ENCODE assay signal across 15 cellular contexts in genomic region chr16:64870859-64871258, GRCh38.
A peak's percentile ranks its signal among the peaks of the same experiment; 100 is the strongest.
DNase-seq lines count a peak whose midpoint lies in the region; ATAC-seq and TF ChIP-seq lines count a peak whose summit lies in the region.
"Had no signal": no experiment of that assay in that cellular context is flagged by ENCODE, and none has a peak within 500 bp of the region (broad histone marks: within the 10 kb centered on the region; RNA-seq: fewer than 3 reads in every experiment).

No MANE protein-coding gene starts in this region.

- H3K27me3 Mint-ChIP-seq in nephron (ENCODE audit: low read depth) = no peaks in the 10 kb centered on the region
- H3K27me3 Mint-ChIP-seq in activated naive CD8-positive, alpha-beta T cell treated with anti-CD3 and anti-CD28 coated beads, Interleukin-2, amount 50 U/mL, for 24 hours = no peaks in the 10 kb centered on the region
- H3K27me3 Mint-ChIP-seq: CD4-positive, alpha-beta T cell had no signal

- H3K36me3 Mint-ChIP-seq in nephron (ENCODE audit: low read depth) = no peaks in the 10 kb centered on the region
- H3K36me3 Mint-ChIP-seq in activated naive CD8-positive, alpha-beta T cell treated with anti-CD3 and anti-CD28 coated beads, Interleukin-2, amount 50 U/mL, for 24 hours (ENCODE audit: low read depth) = no peaks in the 10 kb centered on the region

- ATAC-seq in activated naive CD8-positive, alpha-beta T cell treated with anti-CD3 and anti-CD28 coated beads, Interleukin-2, amount 50 U/mL, for 24 hours = no peak
- ATAC-seq: A549, GM23338 had no signal

- DNase-seq in DMS 273 (lab: John Stamatoyannopoulos, UW; ENCODE audit: unreplicated experiment) = peak; percentile 30
- DNase-seq in DMS 273 treated with DMSO at 0.1 percent for 48 hours (lab: John Stamatoyannopoulos, UW) = no peak
- peak; percentile 36 for DNase-seq in NCI-H524 treated with DMSO at 0.1 percent for 48 hours (lab: John Stamatoyannopoulos, UW)
- no peak for DNase-seq in HK-2 (ENCODE audit: unreplicated experiment)
- no peak for DNase-seq in dedifferentiated amniotic fluid mesenchymal stem cell (ENCODE audit: extremely low spot score)
- no peak for DNase-seq in activated naive CD8-positive, alpha-beta T cell treated with anti-CD3 and anti-CD28 coated beads, Interleukin-2, amount 50 U/mL, for 24 hours
- DNase-seq: AML-193; Caco-2; CD4-positive, alpha-beta T cell; DMS79 treated with DMSO at 0.1 percent for 48 hours; GF-D8; HCEC 1CT had no signal

- no peak for TF ChIP-seq CTCF in nephron (IDR thresholded peaks at IDR 0.05; ENCODE audit: unreplicated experiment in 3 of 3)

- peaks cover 48% of the 10 kb centered on the region for H3K4me1 Mint-ChIP-seq in nephron
- H3K4me1 Mint-ChIP-seq in activated naive CD8-positive, alpha-beta T cell treated with anti-CD3 and anti-CD28 coated beads, Interleukin-2, amount 50 U/mL, for 24 hours = no peaks in the 10 kb centered on the region
- H3K4me1 Mint-ChIP-seq: GM23338 had no signal

- H3K9me3 Mint-ChIP-seq in nephron = peaks cover 5% of the 10 kb centered on the region
- peaks cover 23% of the 10 kb centered on the region for H3K9me3 Mint-ChIP-seq in activated naive CD8-positive, alpha-beta T cell treated with anti-CD3 and anti-CD28 coated beads, Interleukin-2, amount 50 U/mL, for 24 hours
- H3K9me3 Mint-ChIP-seq: GM23338 had no signal

- peak overlapping the region in 1 of 3 experiments; percentile 31 for H3K4me3 Mint-ChIP-seq in nephron
- H3K4me3 Mint-ChIP-seq in activated naive CD8-positive, alpha-beta T cell treated with anti-CD3 and anti-CD28 coated beads, Interleukin-2, amount 50 U/mL, for 24 hours = no peak overlapping the region
- H3K4me3 Mint-ChIP-seq: CD4-positive, alpha-beta T cell; GM23338 had no signal

- H3K27ac Mint-ChIP-seq in nephron = peak overlapping the region; percentile 55 to 76 (median 64)
- H3K27ac Mint-ChIP-seq in activated naive CD8-positive, alpha-beta T cell treated with anti-CD3 and anti-CD28 coated beads, Interleukin-2, amount 50 U/mL, for 24 hours = no peak overlapping the region
- H3K27ac Mint-ChIP-seq: CD4-positive, alpha-beta T cell; GM23338 had no signal

Comparison
In these comparisons a context has a peak if more than half of its experiments do, and no peak if none do; other contexts are left out.
1. DNase-seq: peak in DMS 273 (single experiment) and NCI-H524 treated with DMSO at 0.1 percent for 48 hours (single experiment); none in DMS 273 treated with DMSO at 0.1 percent for 48 hours (single experiment), HK-2 (single experiment), dedifferentiated amniotic fluid mesenchymal stem cell (single experiment) and activated naive CD8-positive, alpha-beta T cell treated with anti-CD3 and anti-CD28 coated beads, Interleukin-2, amount 50 U/mL, for 24 hours (single experiment).